ENCODE assay signal across 8 cellular contexts in genomic region chr22:47361247-47361646, GRCh38.
"Had no signal": no experiment of that assay in that cellular context is flagged by ENCODE, and none has a peak within 500 bp of the region (broad histone marks: within the 10 kb centered on the region; RNA-seq: fewer than 3 reads in every experiment).

No MANE protein-coding gene starts in this region.

- ATAC-seq: GM12878 had no signal

- FAIRE-seq: G401.6, GM12878, GM12891, GM12892, GM18507, GM19239 had no signal

- H3K4me3 ChIP-seq: GM12878 had no signal

- DNase-seq: GDM1, GF-D8 had no signal
